In genomic region chr12:29225834-29226233, GRCh38 we compare ENCODE assay signal across 19 cellular contexts.
DNase-seq lines count a peak whose midpoint lies in the region; ATAC-seq and TF ChIP-seq lines count a peak whose summit lies in the region.
"Had no signal": no experiment of that assay in that cellular context is flagged by ENCODE, and none has a peak within 500 bp of the region (broad histone marks: within the 10 kb centered on the region; RNA-seq: fewer than 3 reads in every experiment).

No MANE protein-coding gene starts in this region.

- peaks cover 61% of the 10 kb centered on the region for H3K4me1 Mint-ChIP-seq in osteocyte (ENCODE audit: unreplicated experiment)
- H3K4me1 Mint-ChIP-seq in HFFc6 (ENCODE audit: low read depth), result peaks cover 10% of the 10 kb centered on the region; the same call in 1 of the 2 replicates
- H3K4me1 Mint-ChIP-seq: B cell had no signal

- H3K9me3 Mint-ChIP-seq in osteocyte (ENCODE audit: unreplicated experiment) (peaks cover 7% of the 10 kb centered on the region), HFFc6 (no peaks in the 10 kb centered on the region; the same call in 1 of the 2 replicates)

- H3K4me3 Mint-ChIP-seq in osteocyte (ENCODE audit: unreplicated experiment), result no peak overlapping the region
- no peak overlapping the region for H3K4me3 Mint-ChIP-seq in HFFc6
- H3K4me3 Mint-ChIP-seq: B cell; CD8-positive, alpha-beta T cell had no signal

- H3K27ac Mint-ChIP-seq in osteocyte (ENCODE audit: unreplicated experiment), result peak overlapping the region; percentile 24
- H3K27ac Mint-ChIP-seq in HFFc6, result no peak overlapping the region
- H3K27ac Mint-ChIP-seq: B cell; CD8-positive, alpha-beta T cell had no signal

- no peaks in the 10 kb centered on the region for H3K36me3 ChIP-seq in SK-N-SH (replicated peaks in 1 of 2; ENCODE audit: control insufficient read depth in 1 of 2, insufficient read depth in 2 of 2, low read length in 1 of 2)

- CTCF ChIA-PET in SK-N-SH (lab: Yijun Ruan, JAX), result no interaction called here

- no peaks in the 10 kb centered on the region for H4K20me1 ChIP-seq in SK-N-SH (ENCODE audit: insufficient read depth)
- H4K20me1 ChIP-seq: BLaER1 treated with 17β-estradiol and CSF1 and Interleukin-3, amounts not matched to agents 10 nM and 100 nM had no signal

- no peak overlapping the region for H3K4me2 ChIP-seq in SK-N-SH
- H3K4me2 ChIP-seq: BLaER1 treated with 17β-estradiol and CSF1 and Interleukin-3, amounts not matched to agents 10 nM and 100 nM had no signal

- no peak overlapping the region for H3K27ac ChIP-seq in SK-N-SH (ENCODE audit: low read depth in 2 of 2, low read length in 1 of 2)
- H3K27ac ChIP-seq: BLaER1 treated with 17β-estradiol and CSF1 and Interleukin-3, amounts not matched to agents 10 nM and 100 nM; GM23248; HL-60 had no signal

- no peak overlapping the region for H3K9ac ChIP-seq in SK-N-SH
- H3K9ac ChIP-seq: BLaER1 treated with 17β-estradiol and CSF1 and Interleukin-3, amounts not matched to agents 10 nM and 100 nM; GM23248 had no signal

- H3K27me3 ChIP-seq in SK-N-SH (ENCODE audit: insufficient read depth), result no peaks in the 10 kb centered on the region

- intact Hi-C loops in left colon (cut with DNase I, micrococcal nuclease), result no loop called here

- ATAC-seq in left colon (peak; percentile 80), HG03045 (IDR thresholded peaks at IDR 0.05; ENCODE audit: unreplicated experiment) (no peak)
- ATAC-seq: CD8-positive, alpha-beta T cell; K562 had no signal

- H2AFZ ChIP-seq in SK-N-SH (ENCODE audit: low read depth), result no peak overlapping the region
- H2AFZ ChIP-seq: GM23248 had no signal

- no peaks in the 10 kb centered on the region for H3F3A ChIP-seq in SK-N-SH (replicated peaks; ENCODE audit: insufficient read depth)

- peak in 1 of 2 experiments; percentile 43; a peak in 1 of 4 replicates for TF ChIP-seq EP300 in SK-N-SH (IDR thresholded peaks at IDR 0.05; ENCODE audit: borderline replicate concordance in 1 of 2, low read depth in 1 of 2, low read length in 1 of 2)

- TF ChIP-seq CTCF in SK-N-SH (IDR thresholded peaks at IDR 0.05) (no peak), osteocyte (IDR thresholded peaks at IDR 0.05) (no peak), HFFc6 (IDR thresholded peaks at IDR 0.05) (no peak)

- no peaks in the 10 kb centered on the region for H3K9me2 ChIP-seq in SK-N-SH

- WGBS in SK-N-SH (ENCODE audit: low lambda C conversion rate), result 51% methylated on average over 2 of the region's 2 CpGs

- peak; percentile 33 for DNase-seq in HT-29 (ENCODE audit: low spot score)
- DNase-seq in SK-N-SH, result no peak
- no peak for DNase-seq in left colon
- DNase-seq in osteocyte (ENCODE audit: extremely low spot score, unreplicated experiment), result no peak
- DNase-seq in HFFc6, result no peak
- DNase-seq in amygdala (lab: John Stamatoyannopoulos, UW), result no peak
- DNase-seq in effector CD8-positive, alpha-beta T cell (lab: John Stamatoyannopoulos, UW), result no peak
- DNase-seq: Calu3; CD8-positive, alpha-beta T cell; DMS79 treated with DMSO at 0.1 percent for 48 hours; GF-D8; HCEC 1CT; IMR-90 had no signal

- H3K9me3 ChIP-seq in SK-N-SH, result no peaks in the 10 kb centered on the region

- H3K27me3 Mint-ChIP-seq in osteocyte (ENCODE audit: unreplicated experiment), result no peaks in the 10 kb centered on the region
- no peaks in the 10 kb centered on the region for H3K27me3 Mint-ChIP-seq in HFFc6 (ENCODE audit: insufficient read depth)
- H3K27me3 Mint-ChIP-seq: B cell had no signal

- no peak overlapping the region for H3K4me3 ChIP-seq in SK-N-SH (ENCODE audit: low read depth in 2 of 2, low read length in 1 of 2)
- H3K4me3 ChIP-seq: BLaER1 treated with 17β-estradiol and CSF1 and Interleukin-3, amounts not matched to agents 10 nM and 100 nM; GM23248; K562 had no signal

- POLR2A ChIA-PET in SK-N-SH (lab: Yijun Ruan, JAX), result no interaction called here

- no peak for TF ChIP-seq RAD21 in SK-N-SH (IDR thresholded peaks at IDR 0.05; ENCODE audit: low read length)

- H3K79me2 ChIP-seq in SK-N-SH (ENCODE audit: insufficient read depth), result no peaks in the 10 kb centered on the region

- H3K36me3 Mint-ChIP-seq in osteocyte (ENCODE audit: unreplicated experiment), result peaks cover 6% of the 10 kb centered on the region
- no peaks in the 10 kb centered on the region for H3K36me3 Mint-ChIP-seq in HFFc6 (ENCODE audit: low read depth)
- H3K36me3 Mint-ChIP-seq: CD8-positive, alpha-beta T cell had no signal

- H3K4me1 ChIP-seq in SK-N-SH (ENCODE audit: control insufficient read depth in 1 of 2, insufficient read depth in 2 of 2, low read depth in 1 of 2, low read length in 1 of 2), result peaks cover 0 to 5% of the 10 kb centered on the region in 2 experiments; a peak in 3 of 4 replicates

TF ChIP-seq in SK-N-SH, 30 proteins besides CTCF, POLR2A, EP300 and RAD21:
- TF ChIP-seq ZBTB33 (IDR thresholded peaks at IDR 0.05; ENCODE audit: borderline replicate concordance, low read depth) (no peak), GATA2 (CRISPR knock-in tag; IDR thresholded peaks at IDR 0.05) (peak; percentile 44; the same call in 1 of the 2 replicates)
